In the genomic region with DNA sequence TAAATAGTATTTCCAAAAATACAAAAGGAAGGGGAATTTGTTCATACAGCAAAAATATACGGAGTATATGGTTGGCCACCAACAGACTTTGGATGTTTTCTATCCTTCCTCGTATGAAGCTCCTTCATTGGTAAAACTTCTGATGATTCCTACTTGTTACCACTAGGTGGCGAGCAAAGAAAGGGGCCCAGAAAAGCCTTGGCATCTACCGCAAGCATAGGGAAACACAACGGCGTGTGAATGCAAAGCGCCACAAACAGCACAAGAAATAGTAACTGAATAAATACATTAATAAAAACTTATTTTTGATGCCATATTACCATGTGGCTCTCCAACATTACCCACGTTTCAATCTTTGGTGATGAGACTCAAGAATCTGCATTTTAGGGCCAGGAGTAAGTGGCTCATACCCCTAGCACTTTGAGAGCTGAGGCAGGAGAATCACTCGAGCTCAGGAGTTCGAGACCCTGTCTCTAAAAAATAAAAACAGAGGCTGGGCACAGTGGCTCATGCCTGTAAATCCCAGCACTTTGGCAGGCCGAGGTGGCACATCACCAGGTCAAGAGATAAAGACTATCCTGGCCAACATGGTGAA, we compare ENCODE assay signal across 8 cellular contexts. TPM values are rescaled to one million over a fixed set of nuclear protein-coding genes. Genes with fewer than 3 reads are reported as not detected.
DNase-seq lines count a peak whose midpoint lies in the region; ATAC-seq and TF ChIP-seq lines count a peak whose summit lies in the region.

No MANE protein-coding gene starts in this region.

- DNase-seq in AG09319 (ENCODE audit: extremely low read depth, low read depth), result peak; percentile 64
- DNase-seq in GM23338 (ENCODE audit: low spot score), result peak; percentile 92
- peak; percentile 28 for DNase-seq in NCI-H345 treated with DMSO at 0.1 percent for 48 hours (lab: John Stamatoyannopoulos, UW; ENCODE audit: unreplicated experiment)
- no peak for DNase-seq in activated B cell treated with CpG ODN at 0.5 μM for 24 hours
- peak; percentile 90 for DNase-seq in choroid plexus epithelial cell (ENCODE audit: low read depth)
- DNase-seq in kidney glomerular epithelial cell (lab: John Stamatoyannopoulos, UW), result peak; percentile 79
- peak; percentile 35 for DNase-seq in stimulated activated CD4-positive, alpha-beta T cell treated with anti-CD3 and anti-CD28 coated beads, Interleukin-4, amount 100 ng/mL, for 1 hour

- H3K4me1 ChIP-seq in GM23338 (ENCODE audit: insufficient read depth), result peaks cover 30% of the 10 kb centered on the region

- H3K4me2 ChIP-seq in GM23338, result no peak overlapping the region

- intact Hi-C loops in activated B cell treated with CpG ODN at 0.5 μM for 24 hours (cut with micrococcal nuclease), result loop anchor here (1.0 to 5.0 kb wide), 7 partner anchors 90 to 265 kb away; a partner anchor contains a TSS

- POLR2A ChIA-PET in activated B cell treated with CpG ODN at 0.5 μM for 24 hours (lab: Charles Lee), result interaction anchor here (0.6 to 2.8 kb wide), 13 partner anchors 15 to 290 kb away, joined by 3 to 57 read pairs (median 4); a partner anchor contains a TSS

- peaks cover 97% of the 10 kb centered on the region for H3K79me2 ChIP-seq in GM23338 (replicated peaks; ENCODE audit: insufficient read depth)

- no peaks in the 10 kb centered on the region for H3K27me3 ChIP-seq in GM23338 (ENCODE audit: insufficient read depth)

- H2AFZ ChIP-seq in GM23338, result no peak overlapping the region

- peaks cover 35% of the 10 kb centered on the region for H3F3A ChIP-seq in GM23338 (replicated peaks; ENCODE audit: low read depth)

- H3K4me1 Mint-ChIP-seq in GM23338 (peaks cover 51% of the 10 kb centered on the region), activated B cell treated with CpG ODN at 0.5 μM for 24 hours (peaks cover 71% of the 10 kb centered on the region)

- peaks cover 24% of the 10 kb centered on the region for H3K36me3 ChIP-seq in GM23338 (ENCODE audit: insufficient read depth)

- no peaks in the 10 kb centered on the region; the same call in 2 of the 3 replicates for H3K9me3 Mint-ChIP-seq in GM23338
- no peaks in the 10 kb centered on the region for H3K9me3 Mint-ChIP-seq in activated B cell treated with CpG ODN at 0.5 μM for 24 hours

- H3K27me3 Mint-ChIP-seq in GM23338 (ENCODE audit: insufficient read depth, low read depth, poor library complexity) (peaks cover 7% of the 10 kb centered on the region), activated B cell treated with CpG ODN at 0.5 μM for 24 hours (no peaks in the 10 kb centered on the region)

- CTCF ChIA-PET in activated B cell treated with CpG ODN at 0.5 μM for 24 hours (lab: Charles Lee), result interaction anchor here (0.5 to 5.9 kb wide), 44 partner anchors 9 to 312 kb away, joined by 3 to 133 read pairs (median 4); a partner anchor contains a TSS

- TF ChIP-seq CTCF in AG09319 (IDR thresholded peaks at IDR 0.05; ENCODE audit: low read depth, low read length) (peak; percentile 83), GM23338 (conservative IDR thresholded peaks at IDR 0.05; ENCODE audit: low read depth in 2 of 2) (peak; percentile 89 to 91), activated B cell treated with CpG ODN at 0.5 μM for 24 hours (IDR thresholded peaks at IDR 0.05) (no peak), choroid plexus epithelial cell (conservative IDR thresholded peaks at IDR 0.05; ENCODE audit: low read depth, low read length) (peak; percentile 89)

- H3K9me2 ChIP-seq in GM23338 (ENCODE audit: insufficient read depth), result no peaks in the 10 kb centered on the region

- H4K20me1 ChIP-seq in GM23338 (replicated peaks; ENCODE audit: insufficient read depth), result peaks cover 71% of the 10 kb centered on the region

- peak; percentile 72 for ATAC-seq in GM23338
- peak; percentile 45 for ATAC-seq in activated B cell treated with CpG ODN at 0.5 μM for 24 hours (ENCODE audit: low read depth)
- ATAC-seq in GM21737 (IDR thresholded peaks at IDR 0.05; ENCODE audit: unreplicated experiment), result no peak

- peak overlapping the region; percentile 82; the same call in 1 of the 2 replicates for H3K27ac Mint-ChIP-seq in GM23338
- peak overlapping the region; percentile 56 for H3K27ac Mint-ChIP-seq in activated B cell treated with CpG ODN at 0.5 μM for 24 hours

- H3K36me3 Mint-ChIP-seq in GM23338 (ENCODE audit: low read depth) (peaks cover 46% of the 10 kb centered on the region), activated B cell treated with CpG ODN at 0.5 μM for 24 hours (ENCODE audit: low read depth) (peaks cover 50% of the 10 kb centered on the region)

- H3K4me3 Mint-ChIP-seq in GM23338 (no peak overlapping the region; the same call in 2 of the 3 replicates), activated B cell treated with CpG ODN at 0.5 μM for 24 hours (peak overlapping the region; percentile 24)

- peak overlapping the region; percentile 61 for H3K27ac ChIP-seq in GM23338 (ENCODE audit: low read depth)

- H3K4me3 ChIP-seq in GM23338, result no peak overlapping the region
- H3K4me3 ChIP-seq in choroid plexus epithelial cell (ENCODE audit: low read depth, low read length), result no peak overlapping the region

TF ChIP-seq in GM23338, 12 proteins besides CTCF, POLR2A, EP300 and RAD21 (continues in another document):
- TF ChIP-seq, protein P1, sequence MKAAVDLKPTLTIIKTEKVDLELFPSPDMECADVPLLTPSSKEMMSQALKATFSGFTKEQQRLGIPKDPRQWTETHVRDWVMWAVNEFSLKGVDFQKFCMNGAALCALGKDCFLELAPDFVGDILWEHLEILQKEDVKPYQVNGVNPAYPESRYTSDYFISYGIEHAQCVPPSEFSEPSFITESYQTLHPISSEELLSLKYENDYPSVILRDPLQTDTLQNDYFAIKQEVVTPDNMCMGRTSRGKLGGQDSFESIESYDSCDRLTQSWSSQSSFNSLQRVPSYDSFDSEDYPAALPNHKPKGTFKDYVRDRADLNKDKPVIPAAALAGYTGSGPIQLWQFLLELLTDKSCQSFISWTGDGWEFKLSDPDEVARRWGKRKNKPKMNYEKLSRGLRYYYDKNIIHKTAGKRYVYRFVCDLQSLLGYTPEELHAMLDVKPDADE (IDR thresholded peaks at IDR 0.05), result no peak
- TF ChIP-seq EZH2 (IDR thresholded peaks at IDR 0.05; ENCODE audit: low read depth, unreplicated experiment) (no peak), POLR2AphosphoS5 (IDR thresholded peaks at IDR 0.05; ENCODE audit: low read depth) (no peak), EZH2phosphoT487 (IDR thresholded peaks at IDR 0.05; ENCODE audit: unreplicated experiment) (no peak), NANOG (IDR thresholded peaks at IDR 0.05; ENCODE audit: borderline replicate concordance) (no peak), ZNF331 (CRISPR knock-in tag; IDR thresholded peaks at IDR 0.05; ENCODE audit: low read depth) (no peak)

RNA-seq across cellular contexts. Expression of a gene that starts 34.5 kb away (rescaled TPM):
- total RNA-seq in GM23338 (2014; rRNA removed; shearing (Covaris generic)), result 1,251 and 1,409 TPM in 2 replicates
- polyA plus RNA-seq in GM23338 (2016; fragmentation: Nextera tagmentation; extraction: Ambion mirVana), result 1,271 and 1,283 TPM in 2 replicates
- 253 and 263 TPM in 2 replicates for total RNA-seq in activated B cell treated with CpG ODN at 0.5 μM for 24 hours
